1 cellular context compared by ENCODE assay signal in the genomic region with DNA sequence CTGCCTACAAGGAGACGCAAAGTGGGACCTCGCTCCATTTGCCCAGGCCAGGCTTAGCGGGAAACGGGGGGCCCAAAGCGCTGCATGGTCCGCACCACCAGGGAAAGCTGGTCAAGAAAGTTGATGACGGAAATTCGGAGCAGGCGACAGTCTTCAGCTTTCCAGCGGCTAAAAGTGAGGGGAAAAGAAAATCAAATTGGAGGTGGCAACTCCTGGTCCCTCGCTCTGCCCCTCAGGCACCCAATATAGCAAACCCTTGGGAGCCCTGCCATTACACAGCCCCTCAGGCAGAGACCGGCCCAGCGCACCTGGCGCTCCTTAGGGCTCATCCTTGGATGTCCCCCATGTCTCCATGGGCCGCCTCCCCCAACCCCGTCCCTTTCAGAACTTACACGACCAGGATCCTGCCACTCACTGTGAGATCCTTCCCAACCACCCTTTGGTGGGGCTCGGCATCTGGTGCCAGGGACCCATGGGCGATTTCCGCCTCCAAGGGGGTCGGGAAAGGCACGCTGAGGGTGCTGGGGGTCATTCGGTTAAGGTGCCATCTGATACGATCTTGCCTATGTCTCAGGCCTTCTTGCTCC.
TF ChIP-seq lines count a peak whose summit lies in the region.

No MANE protein-coding gene starts in this region.

TF ChIP-seq in endothelial cell of umbilical vein, 7 proteins besides CTCF, POLR2A, EP300 and RAD21:
- TF ChIP-seq POLR2AphosphoS5 (IDR thresholded peaks at IDR 0.05; ENCODE audit: insufficient read depth, low read depth, low read length), result peak; percentile 12
- TF ChIP-seq, protein P1, sequence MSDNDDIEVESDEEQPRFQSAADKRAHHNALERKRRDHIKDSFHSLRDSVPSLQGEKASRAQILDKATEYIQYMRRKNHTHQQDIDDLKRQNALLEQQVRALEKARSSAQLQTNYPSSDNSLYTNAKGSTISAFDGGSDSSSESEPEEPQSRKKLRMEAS (IDR thresholded peaks at IDR 0.05; ENCODE audit: insufficient read depth, insufficient read length), result no peak
